ENCODE assay signal across 18 cellular contexts in the genomic region with DNA sequence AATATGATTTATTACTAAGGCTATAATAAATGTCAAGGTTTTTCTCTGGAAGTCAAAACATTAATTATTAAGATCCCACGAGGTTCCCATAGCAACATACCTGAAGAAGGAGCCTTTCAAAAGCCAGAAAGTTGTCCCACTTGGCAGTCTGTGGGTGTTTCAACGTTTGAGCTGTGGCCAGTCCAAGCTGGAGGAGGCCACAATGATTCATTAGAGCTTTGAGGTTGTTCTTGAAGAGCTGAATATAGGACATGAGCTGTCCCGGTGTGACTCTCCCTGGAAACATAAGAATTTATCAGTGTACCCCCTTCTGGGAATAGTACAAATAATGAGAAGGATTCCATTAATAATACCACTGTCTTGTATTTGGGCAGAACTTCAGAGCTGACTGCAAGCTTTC.
DNase-seq lines count a peak whose midpoint lies in the region; ATAC-seq and TF ChIP-seq lines count a peak whose summit lies in the region.
"Had no signal": no experiment of that assay in that cellular context is flagged by ENCODE, and none has a peak within 500 bp of the region (broad histone marks: within the 10 kb centered on the region; RNA-seq: fewer than 3 reads in every experiment).

No MANE protein-coding gene starts in this region.

- no peaks in the 10 kb centered on the region for H3K9me3 ChIP-seq in hepatocyte (ENCODE audit: low read depth)
- H3K9me3 ChIP-seq: body of pancreas had no signal

- H2AFZ ChIP-seq in hepatocyte = no peak overlapping the region

- H3K79me2 ChIP-seq in hepatocyte = no peaks in the 10 kb centered on the region

- H3K4me1 ChIP-seq in hepatocyte (ENCODE audit: insufficient read depth) = no peaks in the 10 kb centered on the region
- H3K4me1 ChIP-seq: body of pancreas had no signal

- in situ Hi-C loops in G401 (cut with HindIII; ENCODE audit: low sequenced_read_pairs) = no loop called here

- H3K4me3 ChIP-seq in foreskin fibroblast (ENCODE audit: low read depth in 1 of 2, low read length in 2 of 2) (no peak overlapping the region), hepatocyte (no peak overlapping the region)
- H3K4me3 ChIP-seq: body of pancreas, GM12878 had no signal

- H3K9me2 ChIP-seq in hepatocyte (replicated peaks; ENCODE audit: insufficient read depth) = no peaks in the 10 kb centered on the region

- no peak for TF ChIP-seq CTCF in 22Rv1 (IDR thresholded peaks at IDR 0.05)
- TF ChIP-seq CTCF in foreskin fibroblast (IDR thresholded peaks at IDR 0.05; ENCODE audit: low read depth, low read length) = no peak
- no peak for TF ChIP-seq CTCF in hepatocyte (IDR thresholded peaks at IDR 0.05; ENCODE audit: poor library complexity)

- no peaks in the 10 kb centered on the region for H3K36me3 ChIP-seq in hepatocyte (replicated peaks; ENCODE audit: insufficient read depth, low read depth)

- no peak for ATAC-seq in stimulated activated naive CD8-positive, alpha-beta T cell treated with anti-CD3 and anti-CD28 coated beads, Interleukin-15, Interleukin-2, amounts not matched to agents 100 U/mL and 50 U/mL, for 24 hours
- ATAC-seq: body of pancreas; esophagus mucosa; GM12878; stimulated activated naive CD8-positive, alpha-beta T cell treated with anti-CD3 and anti-CD28 coated beads, Interleukin-15, amount 100 ng/mL, for 72 hours had no signal

- 79% methylated on average over 3 of the region's 3 CpGs for WGBS in hepatocyte (ENCODE audit: low lambda C conversion rate, missing lambda C conversion rate)

- H4K20me1 ChIP-seq in hepatocyte (ENCODE audit: insufficient read depth, poor library complexity, severe bottlenecking) = no peaks in the 10 kb centered on the region

- no peaks in the 10 kb centered on the region for H3K27me3 ChIP-seq in hepatocyte
- H3K27me3 ChIP-seq: body of pancreas had no signal

- no peak overlapping the region for H3K4me2 ChIP-seq in hepatocyte

- peak overlapping the region; percentile 44 for H3K27ac ChIP-seq in 22Rv1
- no peak overlapping the region for H3K27ac ChIP-seq in hepatocyte
- H3K27ac ChIP-seq: body of pancreas had no signal

- DNase-seq in G401 (ENCODE audit: low spot score) (peak; percentile 5), amniotic epithelial cell (ENCODE audit: low read depth) (peak; percentile 58), foreskin fibroblast (peak; percentile 45 to 58), hepatocyte (ENCODE audit: low spot score) (no peak), retina (no peak)
- no peak for DNase-seq in stimulated activated naive CD8-positive, alpha-beta T cell treated with anti-CD3 and anti-CD28 coated beads, Interleukin-15, Interleukin-2, amounts not matched to agents 100 U/mL and 50 U/mL, for 24 hours
- DNase-seq in activated CD8-positive, alpha-beta memory T cell treated with anti-CD3 and anti-CD28 coated beads for 24 hours = no peak
- DNase-seq: ACHN; activated CD4-positive, alpha-beta T cell treated with anti-CD3 and anti-CD28 coated beads, Interleukin-2, amount 10 ng/mL, durations not matched to agents 7 days and 5 days; body of pancreas; mesenchymal stem cell; NCI-H1092; nephron progenitor cell; RPMI8226; stimulated activated naive CD8-positive, alpha-beta T cell treated with anti-CD3 and anti-CD28 coated beads, Interleukin-15, amount 100 ng/mL, for 72 hours had no signal

Comparison
In these comparisons a context has a peak if more than half of its experiments do, and no peak if none do; other contexts are left out.
1. DNase-seq: peak in G401 (single experiment), amniotic epithelial cell (single experiment) and foreskin fibroblast (2 of 2); none in stimulated activated naive CD8-positive, alpha-beta T cell treated with anti-CD3 and anti-CD28 coated beads, Interleukin-15, Interleukin-2, amounts not matched to agents 100 U/mL and 50 U/mL, for 24 hours (single experiment), activated CD8-positive, alpha-beta memory T cell treated with anti-CD3 and anti-CD28 coated beads for 24 hours (single experiment), hepatocyte (single experiment) and retina (single experiment).